In the genomic region with DNA sequence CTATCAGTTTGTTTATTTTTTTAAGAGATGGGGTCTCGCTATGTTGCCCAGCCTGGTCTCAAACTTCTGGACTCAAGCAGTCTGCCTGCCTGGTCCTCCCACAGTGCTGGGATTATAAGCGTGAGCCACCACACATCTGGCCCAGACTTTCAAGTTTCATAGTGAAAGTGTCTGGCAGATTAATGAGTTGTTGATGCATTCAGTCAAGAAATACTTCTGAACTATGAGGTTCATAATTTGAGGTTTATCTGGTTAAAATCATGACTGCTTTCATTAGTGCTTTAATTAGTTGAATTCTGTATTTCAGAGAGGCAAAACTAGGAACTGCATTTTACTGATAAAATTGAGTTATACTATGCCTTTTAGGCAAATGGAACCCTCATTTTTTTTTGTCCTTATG, we compare ENCODE assay signal across 16 cellular contexts.
DNase-seq lines count a peak whose midpoint lies in the region; ATAC-seq and TF ChIP-seq lines count a peak whose summit lies in the region.
"Had no signal": no experiment of that assay in that cellular context is flagged by ENCODE, and none has a peak within 500 bp of the region (broad histone marks: within the 10 kb centered on the region; RNA-seq: fewer than 3 reads in every experiment).

No MANE protein-coding gene starts in this region.

- no peaks in the 10 kb centered on the region for H4K20me1 ChIP-seq in neural progenitor cell (ENCODE audit: low read depth)
- H4K20me1 ChIP-seq: BLaER1 treated with 17β-estradiol and CSF1 and Interleukin-3, amounts not matched to agents 10 nM and 100 nM had no signal

- H3K4me1 ChIP-seq in neural progenitor cell: peaks cover 25% of the 10 kb centered on the region
- H3K4me1 ChIP-seq: Caco-2 had no signal

- no peaks in the 10 kb centered on the region for H3K9me3 ChIP-seq in neural progenitor cell (ENCODE audit: low read depth)
- H3K9me3 ChIP-seq: A549, Caco-2 had no signal

- H3K9me3 Mint-ChIP-seq in neural progenitor cell: peaks cover 18% of the 10 kb centered on the region
- H3K9me3 Mint-ChIP-seq in activated CD4-positive, alpha-beta T cell treated with anti-CD3 and anti-CD28 coated beads, Interleukin-2, amount 10 ng/mL, durations not matched to agents 7 days and 5 days: no peaks in the 10 kb centered on the region

- no peak overlapping the region for H3K4me3 Mint-ChIP-seq in neural progenitor cell
- no peak overlapping the region for H3K4me3 Mint-ChIP-seq in activated CD4-positive, alpha-beta T cell treated with anti-CD3 and anti-CD28 coated beads, Interleukin-2, amount 10 ng/mL, durations not matched to agents 7 days and 5 days
- H3K4me3 Mint-ChIP-seq: B cell; CD4-positive, alpha-beta T cell; CD8-positive, alpha-beta T cell had no signal

- DNase-seq in neural progenitor cell (ENCODE audit: low spot score): no peak
- no peak for DNase-seq in putamen (ENCODE audit: low spot score)
- DNase-seq in activated CD4-positive, alpha-beta T cell treated with anti-CD3 and anti-CD28 coated beads, Interleukin-2, amount 10 ng/mL, durations not matched to agents 7 days and 5 days: no peak
- DNase-seq: AML-193; Caco-2; Calu3; CD4-positive, alpha-beta T cell; CD8-positive, alpha-beta T cell; DMS79 treated with DMSO at 0.1 percent for 48 hours had no signal

- POLR2A ChIA-PET in activated CD4-positive, alpha-beta T cell treated with anti-CD3 and anti-CD28 coated beads, Interleukin-2, amount 10 ng/mL, durations not matched to agents 7 days and 5 days (lab: Charles Lee): no interaction called here

- TF ChIP-seq CTCF in neural progenitor cell (IDR thresholded peaks at IDR 0.05): no peak

- H3K4me3 ChIP-seq in neural progenitor cell: no peak overlapping the region
- H3K4me3 ChIP-seq: A549; BLaER1 treated with 17β-estradiol and CSF1 and Interleukin-3, amounts not matched to agents 10 nM and 100 nM had no signal

- no peaks in the 10 kb centered on the region for H3K27me3 ChIP-seq in neural progenitor cell

- no peak overlapping the region for H3K4me2 ChIP-seq in neural progenitor cell
- H3K4me2 ChIP-seq: A549; BLaER1 treated with 17β-estradiol and CSF1 and Interleukin-3, amounts not matched to agents 10 nM and 100 nM had no signal

- H3K27me3 Mint-ChIP-seq in neural progenitor cell (ENCODE audit: insufficient read depth, low read depth): no peaks in the 10 kb centered on the region
- H3K27me3 Mint-ChIP-seq in activated CD4-positive, alpha-beta T cell treated with anti-CD3 and anti-CD28 coated beads, Interleukin-2, amount 10 ng/mL, durations not matched to agents 7 days and 5 days: no peaks in the 10 kb centered on the region
- H3K27me3 Mint-ChIP-seq: B cell; CD4-positive, alpha-beta T cell had no signal

- peak overlapping the region; percentile 2 for H3K27ac Mint-ChIP-seq in neural progenitor cell
- no peak overlapping the region for H3K27ac Mint-ChIP-seq in activated CD4-positive, alpha-beta T cell treated with anti-CD3 and anti-CD28 coated beads, Interleukin-2, amount 10 ng/mL, durations not matched to agents 7 days and 5 days
- H3K27ac Mint-ChIP-seq: B cell; CD4-positive, alpha-beta T cell; CD8-positive, alpha-beta T cell had no signal

- CTCF ChIA-PET in activated CD4-positive, alpha-beta T cell treated with anti-CD3 and anti-CD28 coated beads, Interleukin-2, amount 10 ng/mL, durations not matched to agents 7 days and 5 days (lab: Charles Lee): no interaction called here

- ATAC-seq in GM18867 (IDR thresholded peaks at IDR 0.05; ENCODE audit: unreplicated experiment) (peak; percentile 59), HG02884 (IDR thresholded peaks at IDR 0.05; ENCODE audit: unreplicated experiment) (peak; percentile 48)
- ATAC-seq: A549; CD8-positive, alpha-beta T cell had no signal

- H3K79me2 ChIP-seq in neural progenitor cell (ENCODE audit: low read depth): no peaks in the 10 kb centered on the region

- H2AFZ ChIP-seq in neural progenitor cell (replicated peaks): no peak overlapping the region

- peaks cover 15% of the 10 kb centered on the region for H3F3A ChIP-seq in neural progenitor cell (ENCODE audit: low read depth)

- peak overlapping the region; percentile 23 for H3K27ac ChIP-seq in neural progenitor cell
- H3K27ac ChIP-seq: 22Rv1; A549; BLaER1 treated with 17β-estradiol and CSF1 and Interleukin-3, amounts not matched to agents 10 nM and 100 nM; C4-2B had no signal

- no peaks in the 10 kb centered on the region for H3K36me3 ChIP-seq in neural progenitor cell
- H3K36me3 ChIP-seq: BLaER1 treated with 17β-estradiol and CSF1 and Interleukin-3, amounts not matched to agents 10 nM and 100 nM had no signal

- H3K9ac ChIP-seq in neural progenitor cell: no peak overlapping the region
- H3K9ac ChIP-seq: BLaER1 treated with 17β-estradiol and CSF1 and Interleukin-3, amounts not matched to agents 10 nM and 100 nM had no signal

- peaks cover 25% of the 10 kb centered on the region for H3K4me1 Mint-ChIP-seq in neural progenitor cell
- no peaks in the 10 kb centered on the region for H3K4me1 Mint-ChIP-seq in activated CD4-positive, alpha-beta T cell treated with anti-CD3 and anti-CD28 coated beads, Interleukin-2, amount 10 ng/mL, durations not matched to agents 7 days and 5 days

- H3K36me3 Mint-ChIP-seq in neural progenitor cell: peaks cover 9% of the 10 kb centered on the region
- no peaks in the 10 kb centered on the region for H3K36me3 Mint-ChIP-seq in activated CD4-positive, alpha-beta T cell treated with anti-CD3 and anti-CD28 coated beads, Interleukin-2, amount 10 ng/mL, durations not matched to agents 7 days and 5 days (ENCODE audit: low read depth)
